Comparison of ENCODE assay signal across 16 cellular contexts in the genomic region with DNA sequence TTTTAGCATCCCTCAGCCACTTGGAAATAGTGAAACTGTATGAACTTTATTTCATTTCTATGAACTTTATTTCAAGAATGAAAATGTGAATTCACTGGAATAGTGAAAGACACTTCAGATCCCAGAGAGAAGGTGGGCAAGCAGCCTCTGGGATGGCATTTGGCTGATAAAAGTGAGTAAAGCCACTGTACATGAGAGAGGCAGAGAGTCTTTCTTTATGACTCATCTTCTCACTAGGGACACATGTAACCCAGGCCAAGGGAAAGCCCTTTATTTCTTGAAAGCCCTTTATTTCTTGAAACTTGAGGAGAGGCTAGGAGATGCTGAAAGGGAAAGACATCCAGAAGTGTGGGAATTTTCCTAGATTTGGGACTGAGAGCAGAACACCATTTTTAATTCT.
A peak's percentile ranks its signal among the peaks of the same experiment; 100 is the strongest.
DNase-seq lines count a peak whose midpoint lies in the region; ATAC-seq and TF ChIP-seq lines count a peak whose summit lies in the region.
"Had no signal": no experiment of that assay in that cellular context is flagged by ENCODE, and none has a peak within 500 bp of the region (broad histone marks: within the 10 kb centered on the region; RNA-seq: fewer than 3 reads in every experiment).

No MANE protein-coding gene starts in this region.

- no peaks in the 10 kb centered on the region for H3K4me1 ChIP-seq in mesenchymal stem cell (ENCODE audit: control insufficient read depth, insufficient read depth, low read depth, low read length)
- H3K4me1 ChIP-seq: BLaER1 had no signal

- no peak overlapping the region for H3K18ac ChIP-seq in mesenchymal stem cell (ENCODE audit: low read depth in 1 of 2, low read length in 2 of 2)

- H4K91ac ChIP-seq in mesenchymal stem cell (ENCODE audit: low read length), result no peak overlapping the region

- H3K27ac ChIP-seq in mesenchymal stem cell (ENCODE audit: low read length, poor library complexity, severe bottlenecking), result no peak overlapping the region
- H3K27ac ChIP-seq: BLaER1 had no signal

- no peak overlapping the region for H2BK15ac ChIP-seq in mesenchymal stem cell (ENCODE audit: low read depth, poor library complexity, severe bottlenecking)

- no peaks in the 10 kb centered on the region for H3K36me3 Mint-ChIP-seq in T-helper 17 cell (ENCODE audit: low read depth)

- no peak for TF ChIP-seq POLR2A in GM18505 (IDR thresholded peaks at IDR 0.05; ENCODE audit: borderline replicate concordance, extremely low read depth, insufficient read depth, insufficient read length)

- no peak overlapping the region for H2BK5ac ChIP-seq in mesenchymal stem cell (ENCODE audit: low read depth, low read length, poor library complexity, severe bottlenecking)

- H3K4me3 ChIP-seq in fibroblast of pulmonary artery (replicated peaks; ENCODE audit: low read depth, low read length) (no peak overlapping the region), mesenchymal stem cell (ENCODE audit: insufficient read depth in 1 of 2, low read depth in 1 of 2, low read length in 2 of 2) (no peak overlapping the region)
- H3K4me3 ChIP-seq: BLaER1, MG63 had no signal

- no peaks in the 10 kb centered on the region for H3K36me3 ChIP-seq in mesenchymal stem cell (ENCODE audit: control insufficient read depth in 1 of 2, insufficient read depth in 2 of 2, low read depth in 1 of 2, low read length in 2 of 2)
- H3K36me3 ChIP-seq: BLaER1, MG63 had no signal

- H3K4ac ChIP-seq in mesenchymal stem cell (ENCODE audit: low read depth in 1 of 2, low read length in 2 of 2), result no peak overlapping the region

- no peak overlapping the region for H2AFZ ChIP-seq in mesenchymal stem cell (ENCODE audit: low read depth, low read length)

- H3K27me3 Mint-ChIP-seq in T-helper 17 cell, result no peaks in the 10 kb centered on the region
- H3K27me3 Mint-ChIP-seq: naive B cell had no signal

- H3K14ac ChIP-seq in mesenchymal stem cell (ENCODE audit: low read length in 2 of 2), result no peak overlapping the region

- no peak overlapping the region for H2BK120ac ChIP-seq in mesenchymal stem cell (ENCODE audit: low read depth, low read length)

- no peak overlapping the region for H4K8ac ChIP-seq in mesenchymal stem cell (ENCODE audit: low read length)

- no peak overlapping the region for H3K9ac ChIP-seq in mesenchymal stem cell (ENCODE audit: low read length)
- H3K9ac ChIP-seq: BLaER1 had no signal

- no peak for TF ChIP-seq CTCF in fibroblast of pulmonary artery (IDR thresholded peaks at IDR 0.05; ENCODE audit: low read length, missing control alignments)

- no peak overlapping the region for H3K23ac ChIP-seq in mesenchymal stem cell (ENCODE audit: low read length in 2 of 2)

- peak; percentile 14 for DNase-seq in fibroblast of pulmonary artery (ENCODE audit: low read depth)
- no peak for DNase-seq in T-helper 17 cell
- no peak for DNase-seq in mesenchymal stem cell
- DNase-seq in occipital lobe (lab: John Stamatoyannopoulos, UW), result no peak
- DNase-seq in activated T-cell treated with anti-CD3 and anti-CD28 coated beads, Interleukin-2, amount 50 U/mL, for 48 hours, result no peak
- DNase-seq: activated CD4-positive, alpha-beta T cell treated with anti-CD3 and anti-CD28 coated beads for 4 hours; anterior cingulate cortex; kidney; MG63; naive B cell; stimulated activated CD4-positive, alpha-beta T cell treated with anti-CD3 and anti-CD28 coated beads, Interleukin-4, amount 100 ng/mL, for 24 hours; stimulated activated naive CD8-positive, alpha-beta T cell treated with anti-CD3 and anti-CD28 coated beads, Interleukin-15, amount 100 ng/mL, for 72 hours had no signal

- no peaks in the 10 kb centered on the region for H3K79me1 ChIP-seq in mesenchymal stem cell (replicated peaks; ENCODE audit: low read length, poor library complexity, severe bottlenecking)

- ATAC-seq in GM18505 (IDR thresholded peaks at IDR 0.05; ENCODE audit: unreplicated experiment) (peak; percentile 70), HG02588 (IDR thresholded peaks at IDR 0.05; ENCODE audit: unreplicated experiment) (peak; percentile 89), HG03565 (IDR thresholded peaks at IDR 0.05; ENCODE audit: unreplicated experiment) (peak; percentile 89), T-helper 17 cell (no peak)
- ATAC-seq: stimulated activated naive CD8-positive, alpha-beta T cell treated with anti-CD3 and anti-CD28 coated beads, Interleukin-15, amount 100 ng/mL, for 72 hours had no signal

- H3K9me3 ChIP-seq in T-helper 17 cell (ENCODE audit: control insufficient read depth, low read length, poor library complexity, severe bottlenecking) (peaks cover 4% of the 10 kb centered on the region), mesenchymal stem cell (ENCODE audit: control insufficient read depth, low read length) (peaks cover 18% of the 10 kb centered on the region)
- H3K9me3 ChIP-seq: MG63 had no signal

- H3K27ac Mint-ChIP-seq in T-helper 17 cell, result no peak overlapping the region
- H3K27ac Mint-ChIP-seq: naive B cell; stimulated activated naive CD8-positive, alpha-beta T cell treated with anti-CD3 and anti-CD28 coated beads, Interleukin-15, amount 100 ng/mL, for 72 hours had no signal

- no peak overlapping the region for H3K4me2 ChIP-seq in mesenchymal stem cell (ENCODE audit: low read length, poor library complexity, severe bottlenecking)
- H3K4me2 ChIP-seq: BLaER1 had no signal

- no peak overlapping the region for H3K4me3 Mint-ChIP-seq in T-helper 17 cell
- H3K4me3 Mint-ChIP-seq: naive B cell; stimulated activated naive CD8-positive, alpha-beta T cell treated with anti-CD3 and anti-CD28 coated beads, Interleukin-15, amount 100 ng/mL, for 72 hours had no signal

- H3K4me1 Mint-ChIP-seq in T-helper 17 cell, result no peaks in the 10 kb centered on the region
- H3K4me1 Mint-ChIP-seq: naive B cell; stimulated activated naive CD8-positive, alpha-beta T cell treated with anti-CD3 and anti-CD28 coated beads, Interleukin-15, amount 100 ng/mL, for 72 hours had no signal

- H2BK12ac ChIP-seq in mesenchymal stem cell (ENCODE audit: low read length in 2 of 2), result no peak overlapping the region

- H2AK5ac ChIP-seq in mesenchymal stem cell (ENCODE audit: low read length, severe bottlenecking), result no peak overlapping the region

- H3K27me3 ChIP-seq in mesenchymal stem cell (ENCODE audit: control insufficient read depth in 1 of 2, insufficient read depth in 1 of 2, low read length in 2 of 2), result no peaks in the 10 kb centered on the region
- H3K27me3 ChIP-seq: BLaER1, MG63 had no signal
